17 cellular contexts compared by ENCODE assay signal in the genomic region with DNA sequence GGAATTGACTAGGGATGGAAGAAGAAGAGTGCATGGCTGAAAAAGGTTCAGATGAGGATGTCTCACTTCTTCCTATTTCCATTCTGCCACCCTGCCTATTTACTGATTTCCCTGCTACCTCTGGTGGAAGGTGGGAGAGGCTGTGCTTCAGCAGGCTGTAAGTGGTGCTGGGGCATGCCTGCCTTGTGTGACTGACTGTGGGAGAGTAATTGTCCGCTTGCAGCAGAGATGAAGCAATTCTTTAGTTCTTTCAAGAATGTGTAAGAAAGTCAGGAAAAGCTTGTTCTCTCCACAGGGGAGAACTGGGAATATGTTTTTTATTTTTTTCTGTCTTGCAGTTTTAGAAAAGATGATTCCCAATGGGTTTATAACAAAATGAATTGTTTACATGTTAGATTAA.
"Had no signal": no experiment of that assay in that cellular context is flagged by ENCODE, and none has a peak within 500 bp of the region (broad histone marks: within the 10 kb centered on the region; RNA-seq: fewer than 3 reads in every experiment).

No MANE protein-coding gene starts in this region.

- H3K4me1 ChIP-seq: gastroesophageal sphincter, pancreas had no signal

- H3K27ac Mint-ChIP-seq: activated CD8-positive, alpha-beta memory T cell treated with anti-CD3 and anti-CD28 coated beads, Interleukin-2, amount 10 ng/mL, durations not matched to agents 7 days and 5 days; activated naive CD4-positive, alpha-beta T cell treated with anti-CD3 and anti-CD28 coated beads, Interleukin-2, amount 50 U/mL, for 72 hours; activated T-cell treated with anti-CD3 and anti-CD28 coated beads, Interleukin-2, amount 50 U/mL, for 24 hours; mesothelial cell of epicardium; stimulated activated naive CD8-positive, alpha-beta T cell treated with anti-CD3 and anti-CD28 coated beads, Interleukin-15, amount 100 ng/mL, for 72 hours had no signal

- H3K9me3 Mint-ChIP-seq: activated naive CD4-positive, alpha-beta T cell treated with anti-CD3 and anti-CD28 coated beads, Interleukin-2, amount 50 U/mL, for 72 hours; activated T-cell treated with anti-CD3 and anti-CD28 coated beads, Interleukin-2, amount 50 U/mL, for 24 hours had no signal

- H3K27me3 Mint-ChIP-seq: activated CD8-positive, alpha-beta memory T cell treated with anti-CD3 and anti-CD28 coated beads, Interleukin-2, amount 10 ng/mL, durations not matched to agents 7 days and 5 days; activated T-cell treated with anti-CD3 and anti-CD28 coated beads, Interleukin-2, amount 50 U/mL, for 24 hours had no signal

- H3K36me3 Mint-ChIP-seq: activated CD8-positive, alpha-beta memory T cell treated with anti-CD3 and anti-CD28 coated beads, Interleukin-2, amount 10 ng/mL, durations not matched to agents 7 days and 5 days; activated naive CD4-positive, alpha-beta T cell treated with anti-CD3 and anti-CD28 coated beads, Interleukin-2, amount 50 U/mL, for 72 hours; mesothelial cell of epicardium had no signal

- H3K4me1 Mint-ChIP-seq: activated CD8-positive, alpha-beta memory T cell treated with anti-CD3 and anti-CD28 coated beads, Interleukin-2, amount 10 ng/mL, durations not matched to agents 7 days and 5 days; neural crest cell; stimulated activated naive CD8-positive, alpha-beta T cell treated with anti-CD3 and anti-CD28 coated beads, Interleukin-15, amount 100 ng/mL, for 72 hours had no signal

- ATAC-seq: activated CD8-positive, alpha-beta memory T cell treated with anti-CD3 and anti-CD28 coated beads, Interleukin-2, amount 10 ng/mL, durations not matched to agents 7 days and 5 days; activated naive CD4-positive, alpha-beta T cell treated with anti-CD3 and anti-CD28 coated beads, Interleukin-2, amount 50 U/mL, for 72 hours; gastroesophageal sphincter; pancreas; stimulated activated naive CD8-positive, alpha-beta T cell treated with anti-CD3 and anti-CD28 coated beads, Interleukin-15, amount 100 ng/mL, for 72 hours had no signal

- H3K36me3 ChIP-seq: gastroesophageal sphincter, pancreas, thoracic aorta had no signal

- DNase-seq: activated CD4-positive, alpha-beta T cell treated with anti-CD3 and anti-CD28 coated beads, Interleukin-2, amount 50 U/mL, for 4 hours; activated CD4-positive, CD25-positive, alpha-beta regulatory T cell treated with anti-CD3 and anti-CD28 coated beads, Interleukin-2, amount 50 U/mL, for 72 hours; activated CD8-positive, alpha-beta memory T cell treated with anti-CD3 and anti-CD28 coated beads, Interleukin-2, amount 10 ng/mL, durations not matched to agents 7 days and 5 days; activated effector memory CD4-positive, alpha-beta T cell treated with anti-CD3 and anti-CD28 coated beads, Interleukin-2, amount 50 U/mL, for 16 hours; activated T-cell treated with anti-CD3 and anti-CD28 coated beads, Interleukin-2, amount 50 U/mL, for 24 hours; aorta; central memory CD4-positive, alpha-beta T cell; cortex of kidney; effector CD8-positive, alpha-beta T cell; pancreas; stimulated activated CD4-positive, alpha-beta T cell treated with anti-CD3 and anti-CD28 coated beads, Interleukin-4, amount 100 ng/mL, for 4 hours; stimulated activated naive CD8-positive, alpha-beta T cell treated with anti-CD3 and anti-CD28 coated beads, Interleukin-15, amount 100 ng/mL, for 72 hours had no signal

- H3K27ac ChIP-seq: gastroesophageal sphincter, pancreas, thoracic aorta had no signal

- H3K4me3 ChIP-seq: gastroesophageal sphincter, pancreas, thoracic aorta had no signal

- H3K27me3 ChIP-seq: gastroesophageal sphincter, pancreas had no signal

- H3K9me3 ChIP-seq: gastroesophageal sphincter, pancreas, thoracic aorta had no signal

- H3K4me3 Mint-ChIP-seq: activated CD8-positive, alpha-beta memory T cell treated with anti-CD3 and anti-CD28 coated beads, Interleukin-2, amount 10 ng/mL, durations not matched to agents 7 days and 5 days; activated T-cell treated with anti-CD3 and anti-CD28 coated beads, Interleukin-2, amount 50 U/mL, for 24 hours; mesothelial cell of epicardium; neural crest cell; stimulated activated naive CD8-positive, alpha-beta T cell treated with anti-CD3 and anti-CD28 coated beads, Interleukin-15, amount 100 ng/mL, for 72 hours had no signal
